ENCODE assay signal across 37 cellular contexts in genomic region chr4:52614241-52614640, GRCh38. TPM values are rescaled to one million over a fixed set of nuclear protein-coding genes. Genes with fewer than 3 reads are reported as not detected.
DNase-seq lines count a peak whose midpoint lies in the region; ATAC-seq, FAIRE-seq and TF ChIP-seq lines count a peak whose summit lies in the region.
"Had no signal": no experiment of that assay in that cellular context is flagged by ENCODE, and none has a peak within 500 bp of the region (broad histone marks: within the 10 kb centered on the region; RNA-seq: fewer than 3 reads in every experiment).

No MANE protein-coding gene starts in this region.

- no TSS peak for BruUV-seq in HepG2 (replicated peaks; lab: Mats Ljungman, UMichigan)

- H3K4me1 ChIP-seq in HepG2 (ENCODE audit: insufficient read depth, low read length) (no peaks in the 10 kb centered on the region), right lobe of liver (no peaks in the 10 kb centered on the region)
- H3K4me1 ChIP-seq: A549; BE2C; BLaER1; BLaER1 treated with 17β-estradiol and CSF1 and Interleukin-3, amounts not matched to agents 10 nM and 100 nM; Caco-2 had no signal

- WGBS in HepG2 (ENCODE audit: low lambda C conversion rate) = 100% methylated on average over 1 of the region's 1 CpG
- WGBS in right lobe of liver (ENCODE audit: insufficient coverage, low coverage, low lambda C conversion rate, missing lambda C conversion rate) = 75% methylated on average over 1 of the region's 1 CpG

- H3K4me3 Mint-ChIP-seq in T-helper 17 cell = no peak overlapping the region
- H3K4me3 Mint-ChIP-seq in WTC11 = no peak overlapping the region
- no peak overlapping the region for H3K4me3 Mint-ChIP-seq in neural crest cell
- H3K4me3 Mint-ChIP-seq: B cell; CD14-positive monocyte; CD4-positive, alpha-beta T cell; CD4-positive, CD25-positive, alpha-beta regulatory T cell; CD8-positive, alpha-beta memory T cell; CD8-positive, alpha-beta T cell had no signal

- no peak for TF ChIP-seq EP300 in HepG2 (IDR thresholded peaks at IDR 0.05; ENCODE audit: low read depth in 2 of 2, low read length in 2 of 2)
- TF ChIP-seq EP300 in HepG2 (CRISPR knock-in tag; IDR thresholded peaks at IDR 0.05; ENCODE audit: borderline replicate concordance) = no peak

- FAIRE-seq in HepG2 (lab: Jason Lieb, UNC) = no peak
- FAIRE-seq: A204.1, A549, D721Med had no signal

- TF ChIP-seq POLR2A in HepG2 (IDR thresholded peaks at IDR 0.05; ENCODE audit: insufficient read depth in 1 of 2, low read depth in 2 of 2, low read length in 2 of 2) (no peak), right lobe of liver (IDR thresholded peaks at IDR 0.05) (no peak)

- peaks cover 29% of the 10 kb centered on the region for H3K4me1 Mint-ChIP-seq in T-helper 17 cell
- peaks cover 11% of the 10 kb centered on the region for H3K4me1 Mint-ChIP-seq in WTC11
- H3K4me1 Mint-ChIP-seq in neural crest cell = peaks cover 12% of the 10 kb centered on the region
- H3K4me1 Mint-ChIP-seq: B cell had no signal

- CTCF ChIA-PET in HepG2 (lab: Yijun Ruan, JAX; ENCODE audit: low intra/inter-chr PET ratio, low total read pairs) = no interaction called here
- CTCF ChIA-PET in WTC11 (lab: Charles Lee) = no interaction called here

- H3K4me3 ChIP-seq in HepG2 (replicated peaks in 1 of 3; ENCODE audit: insufficient read depth in 1 of 3, low read depth in 2 of 3, low read length in 3 of 3) = no peak overlapping the region
- H3K4me3 ChIP-seq in right lobe of liver = no peak overlapping the region
- H3K4me3 ChIP-seq: A549; BLaER1; BLaER1 treated with 17β-estradiol and CSF1 and Interleukin-3, amounts not matched to agents 10 nM and 100 nM had no signal

- no peaks in the 10 kb centered on the region for H4K20me1 ChIP-seq in HepG2 (ENCODE audit: insufficient read depth, low read length)
- H4K20me1 ChIP-seq: BLaER1 treated with 17β-estradiol and CSF1 and Interleukin-3, amounts not matched to agents 10 nM and 100 nM had no signal

- DNase-seq in HepG2 (ENCODE audit: low spot score) (no peak), right lobe of liver (no peak), T-helper 17 cell (no peak), WTC11 (ENCODE audit: low spot score) (no peak), neural crest cell (ENCODE audit: low read depth, low spot score) (no peak), OCI-M2 (lab: John Stamatoyannopoulos, UW; ENCODE audit: unreplicated experiment) (no peak)
- no peak for DNase-seq in activated CD4-positive, alpha-beta T cell treated with anti-CD3 and anti-CD28 coated beads for 4 hours
- DNase-seq: 8988T; ACHN; AML-193; BE2C; C1 segment of cervical spinal cord; Caco-2; Calu3; CD4-positive, alpha-beta memory T cell; CD4-positive, alpha-beta T cell; CD4-positive, CD25-positive, alpha-beta regulatory T cell; CD8-positive, alpha-beta memory T cell; CD8-positive, alpha-beta T cell; COR-L47; DMS 273 treated with DMSO at 0.1 percent for 48 hours; DMS153; DMS53; DMS79; DMS79 treated with DMSO at 0.1 percent for 48 hours; DND-41; EL had no signal

- H3K27me3 ChIP-seq in HepG2 (ENCODE audit: control insufficient read depth in 1 of 2, insufficient read depth in 2 of 2, low read length in 2 of 2) = no peaks in the 10 kb centered on the region
- H3K27me3 ChIP-seq in right lobe of liver = no peaks in the 10 kb centered on the region
- H3K27me3 ChIP-seq: BE2C; BLaER1; BLaER1 treated with 17β-estradiol and CSF1 and Interleukin-3, amounts not matched to agents 10 nM and 100 nM had no signal

- intact Hi-C loops in HepG2 (cut with micrococcal nuclease; ENCODE audit: unreplicated experiment) = no loop called here
- intact Hi-C loops in right lobe of liver (cut with DNase I) = no loop called here

- H3K27me3 Mint-ChIP-seq in T-helper 17 cell (no peaks in the 10 kb centered on the region), WTC11 (ENCODE audit: low read depth) (no peaks in the 10 kb centered on the region), neural crest cell (ENCODE audit: low read depth) (no peaks in the 10 kb centered on the region)
- H3K27me3 Mint-ChIP-seq: B cell; CD4-positive, alpha-beta memory T cell; CD4-positive, alpha-beta T cell; CD8-positive, alpha-beta memory T cell had no signal

- H3K9ac ChIP-seq in HepG2 (ENCODE audit: insufficient read depth, low read depth, low read length) = no peak overlapping the region
- H3K9ac ChIP-seq: BLaER1; BLaER1 treated with 17β-estradiol and CSF1 and Interleukin-3, amounts not matched to agents 10 nM and 100 nM had no signal

- H3K27ac Mint-ChIP-seq in T-helper 17 cell (peak overlapping the region; percentile 12), WTC11 (no peak overlapping the region), neural crest cell (ENCODE audit: unreplicated experiment) (peak overlapping the region; percentile 22)
- H3K27ac Mint-ChIP-seq: B cell; CD14-positive monocyte; CD4-positive, alpha-beta T cell; CD4-positive, CD25-positive, alpha-beta regulatory T cell; CD8-positive, alpha-beta T cell had no signal

- POLR2A ChIA-PET in HepG2 (lab: Yijun Ruan, JAX) (no interaction called here), WTC11 (lab: Charles Lee) (no interaction called here)

- H3K27ac ChIP-seq in HepG2 (ENCODE audit: extremely low read length, insufficient read depth, low read length) (no peak overlapping the region), right lobe of liver (no peak overlapping the region)
- H3K27ac ChIP-seq: 22Rv1; A549; BLaER1; BLaER1 treated with 17β-estradiol and CSF1 and Interleukin-3, amounts not matched to agents 10 nM and 100 nM; C4-2B had no signal

- ATAC-seq in HepG2 (no peak), right lobe of liver (no peak), T-helper 17 cell (no peak), WTC11 (no peak), GM21360 (IDR thresholded peaks at IDR 0.05; ENCODE audit: unreplicated experiment) (no peak)
- ATAC-seq: A549; CD8-positive, alpha-beta T cell had no signal

- no peak overlapping the region for H3K4me2 ChIP-seq in HepG2 (ENCODE audit: low read depth, low read length)
- H3K4me2 ChIP-seq: A549; BLaER1; BLaER1 treated with 17β-estradiol and CSF1 and Interleukin-3, amounts not matched to agents 10 nM and 100 nM had no signal

- peaks cover 13% of the 10 kb centered on the region for H3K36me3 Mint-ChIP-seq in T-helper 17 cell (ENCODE audit: low read depth)
- peaks cover 42% of the 10 kb centered on the region for H3K36me3 Mint-ChIP-seq in WTC11
- H3K36me3 Mint-ChIP-seq in neural crest cell (ENCODE audit: low read depth) = peaks cover 26% of the 10 kb centered on the region

- no peak for TF ChIP-seq RAD21 in HepG2 (CRISPR knock-in tag; IDR thresholded peaks at IDR 0.05)

- no peak overlapping the region for H2AFZ ChIP-seq in HepG2 (ENCODE audit: low read length)

- H3K9me3 ChIP-seq in HepG2 (ENCODE audit: low read length) (no peaks in the 10 kb centered on the region), right lobe of liver (no peaks in the 10 kb centered on the region), T-helper 17 cell (ENCODE audit: control insufficient read depth, low read length, poor library complexity, severe bottlenecking) (no peaks in the 10 kb centered on the region)
- H3K9me3 ChIP-seq: A549, BE2C, Caco-2 had no signal

- no peaks in the 10 kb centered on the region for H3K79me2 ChIP-seq in HepG2 (ENCODE audit: insufficient read depth, low read length)

- TF ChIP-seq CTCF in HepG2 (CRISPR knock-in tag; IDR thresholded peaks at IDR 0.05) (no peak), right lobe of liver (IDR thresholded peaks at IDR 0.05) (no peak), WTC11 (IDR thresholded peaks at IDR 0.05) (no peak), neural crest cell (conservative IDR thresholded peaks at IDR 0.05) (no peak)

- H3K36me3 ChIP-seq in HepG2 (replicated peaks in 1 of 2; ENCODE audit: control insufficient read depth in 1 of 2, insufficient read depth in 2 of 2, low read length in 2 of 2) (peaks cover 3 to 11% of the 10 kb centered on the region in 2 experiments; a peak in 4 of 5 replicates), right lobe of liver (no peaks in the 10 kb centered on the region)
- H3K36me3 ChIP-seq: BE2C had no signal

- peaks cover 6% of the 10 kb centered on the region for H3K9me3 Mint-ChIP-seq in WTC11
- peaks cover 10% of the 10 kb centered on the region for H3K9me3 Mint-ChIP-seq in neural crest cell
- H3K9me3 Mint-ChIP-seq: CD4-positive, alpha-beta T cell; CD8-positive, alpha-beta memory T cell had no signal

- in situ Hi-C loops in HepG2 (cut with HindIII; ENCODE audit: extremely low pct_ligation_motif_present, low pct_unique_long_range_greater_than_20kb) = no loop called here

TF ChIP-seq in HepG2, 621 proteins besides CTCF, POLR2A, EP300 and RAD21 (continues in another document):
- TF ChIP-seq NR1H2 (CRISPR knock-in tag; IDR thresholded peaks at IDR 0.05; ENCODE audit: borderline replicate concordance, low read depth) = no peak

RNA-seq across cellular contexts. Expression of gene USP46, which starts 44.9 kb away (rescaled TPM):
- 17.4 and 26.4 TPM in 2 replicates for total RNA-seq in HepG2 (2016; rRNA removed; fragmentation: Illumina TruSeq; extraction: Trizol)
- 13.4 and 18.0 TPM in 2 replicates for total RNA-seq in HepG2 (2016; cell fraction: cytosol; rRNA removed; fragmentation: Illumina TruSeq; extraction: Trizol; ENCODE audit: low read depth)
- 17.2 and 24.3 TPM in 2 replicates for total RNA-seq in HepG2 (2016; cell fraction: insoluble cytoplasmic fraction; rRNA removed; fragmentation: Illumina TruSeq; extraction: Trizol)
- total RNA-seq in HepG2 (2016; cell fraction: membrane; rRNA removed; fragmentation: Illumina TruSeq; extraction: Trizol) = 15.8 and 18.5 TPM in 2 replicates
- total RNA-seq in HepG2 (2016; cell fraction: nucleus; rRNA removed; fragmentation: Illumina TruSeq; extraction: Trizol) = 17.2 and 20.2 TPM in 2 replicates
- 4.7 and 6.2 TPM in 2 replicates for polyA plus RNA-seq in HepG2 (2011; rRNA removed)
- 1.8 and 3.0 TPM in 2 replicates for polyA plus RNA-seq in HepG2 (2011; cell fraction: cytosol; rRNA removed)
- 3.3 and 4.9 TPM in 2 replicates for polyA plus RNA-seq in HepG2 (2011; cell fraction: nucleus; rRNA removed)
- 6.5 and 6.7 TPM in 2 replicates for polyA plus RNA-seq in HepG2 (2012)
- polyA plus RNA-seq in HepG2 (2016; cell fraction: cytosol; fragmentation: Illumina TruSeq; extraction: Trizol; ENCODE audit: low read depth) = 2.4 and 3.1 TPM in 2 replicates
- polyA plus RNA-seq in HepG2 (2016; cell fraction: insoluble cytoplasmic fraction; fragmentation: Illumina TruSeq; extraction: Trizol; ENCODE audit: low read depth) = 20.5 and 22.2 TPM in 2 replicates
- polyA plus RNA-seq in HepG2 (2016; cell fraction: membrane; fragmentation: Illumina TruSeq; extraction: Trizol; ENCODE audit: low read depth) = 8.3 and 9.5 TPM in 2 replicates
- polyA plus RNA-seq in HepG2 (2016; cell fraction: nucleus; fragmentation: Illumina TruSeq; extraction: Trizol; ENCODE audit: insufficient read depth, low read depth) = 11.7 and 13.2 TPM in 2 replicates
- polyA minus RNA-seq in HepG2 (2011; rRNA and poly(A)+ RNA removed; ENCODE audit: low replicate concordance) = 11.6 and 14.8 TPM in 2 replicates
- polyA minus RNA-seq in HepG2 (2011; cell fraction: cytosol; rRNA and poly(A)+ RNA removed) = 5.8 and 9.0 TPM in 2 replicates
- polyA minus RNA-seq in HepG2 (2011; cell fraction: nucleus; rRNA and poly(A)+ RNA removed) = 15.5 and 18.4 TPM in 2 replicates
- total RNA-seq in right lobe of liver = 1 to 10 TPM; 4.0 to 5.7 (median 4.9) TPM
- total RNA-seq in T-helper 17 cell = 10 to 100 TPM; 22.5 to 24.0 TPM
- 48.1 to 54.1 TPM (median 49.5 TPM) in 3 replicates for total RNA-seq in WTC11 (2021)
- 34.0 and 41.1 TPM in 2 replicates for total RNA-seq in neural crest cell

Comparison
In these comparisons a context has a peak if more than half of its experiments do, and no peak if none do; other contexts are left out.
1. Of the 50 proteins assayed by ChIP-seq in both HepG2 and WTC11: peak only in HepG2: none; only in WTC11: none; in both: ZNF317; in neither: 49.